1 cellular context compared by ENCODE assay signal in the genomic region with DNA sequence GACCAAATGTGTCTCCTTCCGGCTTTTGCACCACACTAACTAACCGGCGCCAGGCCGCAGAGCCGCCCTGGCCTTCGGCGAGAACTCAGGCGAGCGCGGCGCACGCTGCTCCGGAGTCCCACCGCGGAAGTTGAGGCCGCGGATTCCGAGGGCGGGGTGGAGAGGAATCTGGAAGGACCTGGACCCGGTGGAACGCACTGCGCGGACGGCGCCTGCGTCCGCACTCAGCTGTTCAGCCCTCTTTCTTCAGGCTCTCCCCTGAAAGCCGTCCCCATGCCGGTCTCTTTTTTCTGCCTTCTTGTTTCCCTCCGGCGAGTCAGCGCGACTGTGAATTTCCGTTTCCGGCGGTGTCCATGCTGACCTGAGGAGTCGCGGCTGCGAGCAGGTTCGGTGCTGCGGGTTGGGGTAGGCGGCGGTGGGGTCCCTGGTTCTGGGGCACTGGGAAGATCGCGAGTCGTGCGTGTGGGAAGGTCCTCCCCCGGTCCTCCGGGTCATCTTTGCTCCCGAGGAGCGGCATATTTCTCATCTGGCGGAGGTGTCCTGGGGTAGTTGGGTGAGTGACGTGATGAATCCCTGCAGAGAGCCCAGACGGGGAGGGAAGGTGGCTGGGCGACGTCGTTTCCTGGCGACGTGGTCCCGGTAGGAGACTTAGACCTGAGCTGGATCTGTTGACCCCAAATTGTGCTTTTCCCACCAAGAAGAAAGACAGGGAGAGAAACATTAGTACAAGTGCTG.
TF ChIP-seq lines count a peak whose summit lies in the region.

A gene with protein sequence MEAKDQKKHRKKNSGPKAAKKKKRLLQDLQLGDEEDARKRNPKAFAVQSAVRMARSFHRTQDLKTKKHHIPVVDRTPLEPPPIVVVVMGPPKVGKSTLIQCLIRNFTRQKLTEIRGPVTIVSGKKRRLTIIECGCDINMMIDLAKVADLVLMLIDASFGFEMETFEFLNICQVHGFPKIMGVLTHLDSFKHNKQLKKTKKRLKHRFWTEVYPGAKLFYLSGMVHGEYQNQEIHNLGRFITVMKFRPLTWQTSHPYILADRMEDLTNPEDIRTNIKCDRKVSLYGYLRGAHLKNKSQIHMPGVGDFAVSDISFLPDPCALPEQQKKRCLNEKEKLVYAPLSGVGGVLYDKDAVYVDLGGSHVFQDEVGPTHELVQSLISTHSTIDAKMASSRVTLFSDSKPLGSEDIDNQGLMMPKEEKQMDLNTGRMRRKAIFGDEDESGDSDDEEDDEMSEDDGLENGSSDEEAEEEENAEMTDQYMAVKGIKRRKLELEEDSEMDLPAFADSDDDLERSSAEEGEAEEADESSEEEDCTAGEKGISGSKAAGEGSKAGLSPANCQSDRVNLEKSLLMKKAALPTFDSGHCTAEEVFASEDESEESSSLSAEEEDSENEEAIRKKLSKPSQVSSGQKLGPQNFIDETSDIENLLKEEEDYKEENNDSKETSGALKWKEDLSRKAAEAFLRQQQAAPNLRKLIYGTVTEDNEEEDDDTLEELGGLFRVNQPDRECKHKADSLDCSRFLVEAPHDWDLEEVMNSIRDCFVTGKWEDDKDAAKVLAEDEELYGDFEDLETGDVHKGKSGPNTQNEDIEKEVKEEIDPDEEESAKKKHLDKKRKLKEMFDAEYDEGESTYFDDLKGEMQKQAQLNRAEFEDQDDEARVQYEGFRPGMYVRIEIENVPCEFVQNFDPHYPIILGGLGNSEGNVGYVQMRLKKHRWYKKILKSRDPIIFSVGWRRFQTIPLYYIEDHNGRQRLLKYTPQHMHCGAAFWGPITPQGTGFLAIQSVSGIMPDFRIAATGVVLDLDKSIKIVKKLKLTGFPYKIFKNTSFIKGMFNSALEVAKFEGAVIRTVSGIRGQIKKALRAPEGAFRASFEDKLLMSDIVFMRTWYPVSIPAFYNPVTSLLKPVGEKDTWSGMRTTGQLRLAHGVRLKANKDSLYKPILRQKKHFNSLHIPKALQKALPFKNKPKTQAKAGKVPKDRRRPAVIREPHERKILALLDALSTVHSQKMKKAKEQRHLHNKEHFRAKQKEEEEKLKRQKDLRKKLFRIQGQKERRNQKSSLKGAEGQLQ (plus strand): TSS at position 350 of the 735 bp plus-strand sequence. CDS start 1,600 bp downstream, outside the sequence.

TF ChIP-seq in HepG2, 621 proteins besides CTCF, POLR2A, EP300 and RAD21 (continued from another document and continues in another):
- TF ChIP-seq, protein P1, sequence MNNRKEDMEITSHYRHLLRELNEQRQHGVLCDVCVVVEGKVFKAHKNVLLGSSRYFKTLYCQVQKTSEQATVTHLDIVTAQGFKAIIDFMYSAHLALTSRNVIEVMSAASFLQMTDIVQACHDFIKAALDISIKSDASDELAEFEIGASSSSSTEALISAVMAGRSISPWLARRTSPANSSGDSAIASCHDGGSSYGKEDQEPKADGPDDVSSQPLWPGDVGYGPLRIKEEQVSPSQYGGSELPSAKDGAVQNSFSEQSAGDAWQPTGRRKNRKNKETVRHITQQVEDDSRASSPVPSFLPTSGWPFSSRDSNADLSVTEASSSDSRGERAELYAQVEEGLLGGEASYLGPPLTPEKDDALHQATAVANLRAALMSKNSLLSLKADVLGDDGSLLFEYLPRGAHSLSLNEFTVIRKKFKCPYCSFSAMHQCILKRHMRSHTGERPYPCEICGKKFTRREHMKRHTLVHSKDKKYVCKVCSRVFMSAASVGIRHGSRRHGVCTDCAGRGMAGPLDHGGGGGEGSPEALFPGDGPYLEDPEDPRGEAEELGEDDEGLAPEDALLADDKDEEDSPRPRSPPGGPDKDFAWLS (CRISPR knock-in tag; IDR thresholded peaks at IDR 0.05; ENCODE audit: borderline replicate concordance), result no peak
- peak; percentile 97 for TF ChIP-seq HOXA3 (CRISPR knock-in tag; IDR thresholded peaks at IDR 0.05)
- TF ChIP-seq ZNF879 (CRISPR knock-in tag; IDR thresholded peaks at IDR 0.05), result peak; percentile 85
- no peak for TF ChIP-seq CCAR2 (optimal IDR thresholded peaks at IDR 0.05; ENCODE audit: low read depth, low read length)
- TF ChIP-seq HES4 (CRISPR knock-in tag; IDR thresholded peaks at IDR 0.05; ENCODE audit: borderline replicate concordance), result peak; percentile 40; the same call in 1 of the 2 replicates
- TF ChIP-seq, protein P2, sequence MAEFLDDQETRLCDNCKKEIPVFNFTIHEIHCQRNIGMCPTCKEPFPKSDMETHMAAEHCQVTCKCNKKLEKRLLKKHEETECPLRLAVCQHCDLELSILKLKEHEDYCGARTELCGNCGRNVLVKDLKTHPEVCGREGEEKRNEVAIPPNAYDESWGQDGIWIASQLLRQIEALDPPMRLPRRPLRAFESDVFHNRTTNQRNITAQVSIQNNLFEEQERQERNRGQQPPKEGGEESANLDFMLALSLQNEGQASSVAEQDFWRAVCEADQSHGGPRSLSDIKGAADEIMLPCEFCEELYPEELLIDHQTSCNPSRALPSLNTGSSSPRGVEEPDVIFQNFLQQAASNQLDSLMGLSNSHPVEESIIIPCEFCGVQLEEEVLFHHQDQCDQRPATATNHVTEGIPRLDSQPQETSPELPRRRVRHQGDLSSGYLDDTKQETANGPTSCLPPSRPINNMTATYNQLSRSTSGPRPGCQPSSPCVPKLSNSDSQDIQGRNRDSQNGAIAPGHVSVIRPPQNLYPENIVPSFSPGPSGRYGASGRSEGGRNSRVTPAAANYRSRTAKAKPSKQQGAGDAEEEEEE (CRISPR knock-in tag; IDR thresholded peaks at IDR 0.05; ENCODE audit: borderline replicate concordance), result no peak
- TF ChIP-seq, protein P3, sequence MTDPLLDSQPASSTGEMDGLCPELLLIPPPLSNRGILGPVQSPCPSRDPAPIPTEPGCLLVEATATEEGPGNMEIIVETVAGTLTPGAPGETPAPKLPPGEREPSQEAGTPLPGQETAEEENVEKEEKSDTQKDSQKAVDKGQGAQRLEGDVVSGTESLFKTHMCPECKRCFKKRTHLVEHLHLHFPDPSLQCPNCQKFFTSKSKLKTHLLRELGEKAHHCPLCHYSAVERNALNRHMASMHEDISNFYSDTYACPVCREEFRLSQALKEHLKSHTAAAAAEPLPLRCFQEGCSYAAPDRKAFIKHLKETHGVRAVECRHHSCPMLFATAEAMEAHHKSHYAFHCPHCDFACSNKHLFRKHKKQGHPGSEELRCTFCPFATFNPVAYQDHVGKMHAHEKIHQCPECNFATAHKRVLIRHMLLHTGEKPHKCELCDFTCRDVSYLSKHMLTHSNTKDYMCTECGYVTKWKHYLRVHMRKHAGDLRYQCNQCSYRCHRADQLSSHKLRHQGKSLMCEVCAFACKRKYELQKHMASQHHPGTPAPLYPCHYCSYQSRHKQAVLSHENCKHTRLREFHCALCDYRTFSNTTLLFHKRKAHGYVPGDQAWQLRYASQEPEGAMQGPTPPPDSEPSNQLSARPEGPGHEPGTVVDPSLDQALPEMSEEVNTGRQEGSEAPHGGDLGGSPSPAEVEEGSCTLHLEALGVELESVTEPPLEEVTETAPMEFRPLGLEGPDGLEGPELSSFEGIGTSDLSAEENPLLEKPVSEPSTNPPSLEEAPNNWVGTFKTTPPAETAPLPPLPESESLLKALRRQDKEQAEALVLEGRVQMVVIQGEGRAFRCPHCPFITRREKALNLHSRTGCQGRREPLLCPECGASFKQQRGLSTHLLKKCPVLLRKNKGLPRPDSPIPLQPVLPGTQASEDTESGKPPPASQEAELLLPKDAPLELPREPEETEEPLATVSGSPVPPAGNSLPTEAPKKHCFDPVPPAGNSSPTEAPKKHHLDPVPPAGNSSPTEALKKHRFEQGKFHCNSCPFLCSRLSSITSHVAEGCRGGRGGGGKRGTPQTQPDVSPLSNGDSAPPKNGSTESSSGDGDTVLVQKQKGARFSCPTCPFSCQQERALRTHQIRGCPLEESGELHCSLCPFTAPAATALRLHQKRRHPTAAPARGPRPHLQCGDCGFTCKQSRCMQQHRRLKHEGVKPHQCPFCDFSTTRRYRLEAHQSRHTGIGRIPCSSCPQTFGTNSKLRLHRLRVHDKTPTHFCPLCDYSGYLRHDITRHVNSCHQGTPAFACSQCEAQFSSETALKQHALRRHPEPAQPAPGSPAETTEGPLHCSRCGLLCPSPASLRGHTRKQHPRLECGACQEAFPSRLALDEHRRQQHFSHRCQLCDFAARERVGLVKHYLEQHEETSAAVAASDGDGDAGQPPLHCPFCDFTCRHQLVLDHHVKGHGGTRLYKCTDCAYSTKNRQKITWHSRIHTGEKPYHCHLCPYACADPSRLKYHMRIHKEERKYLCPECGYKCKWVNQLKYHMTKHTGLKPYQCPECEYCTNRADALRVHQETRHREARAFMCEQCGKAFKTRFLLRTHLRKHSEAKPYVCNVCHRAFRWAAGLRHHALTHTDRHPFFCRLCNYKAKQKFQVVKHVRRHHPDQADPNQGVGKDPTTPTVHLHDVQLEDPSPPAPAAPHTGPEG (CRISPR knock-in tag; IDR thresholded peaks at IDR 0.05), result peak; percentile 53; the same call in 1 of the 2 replicates
- TF ChIP-seq, protein P4, sequence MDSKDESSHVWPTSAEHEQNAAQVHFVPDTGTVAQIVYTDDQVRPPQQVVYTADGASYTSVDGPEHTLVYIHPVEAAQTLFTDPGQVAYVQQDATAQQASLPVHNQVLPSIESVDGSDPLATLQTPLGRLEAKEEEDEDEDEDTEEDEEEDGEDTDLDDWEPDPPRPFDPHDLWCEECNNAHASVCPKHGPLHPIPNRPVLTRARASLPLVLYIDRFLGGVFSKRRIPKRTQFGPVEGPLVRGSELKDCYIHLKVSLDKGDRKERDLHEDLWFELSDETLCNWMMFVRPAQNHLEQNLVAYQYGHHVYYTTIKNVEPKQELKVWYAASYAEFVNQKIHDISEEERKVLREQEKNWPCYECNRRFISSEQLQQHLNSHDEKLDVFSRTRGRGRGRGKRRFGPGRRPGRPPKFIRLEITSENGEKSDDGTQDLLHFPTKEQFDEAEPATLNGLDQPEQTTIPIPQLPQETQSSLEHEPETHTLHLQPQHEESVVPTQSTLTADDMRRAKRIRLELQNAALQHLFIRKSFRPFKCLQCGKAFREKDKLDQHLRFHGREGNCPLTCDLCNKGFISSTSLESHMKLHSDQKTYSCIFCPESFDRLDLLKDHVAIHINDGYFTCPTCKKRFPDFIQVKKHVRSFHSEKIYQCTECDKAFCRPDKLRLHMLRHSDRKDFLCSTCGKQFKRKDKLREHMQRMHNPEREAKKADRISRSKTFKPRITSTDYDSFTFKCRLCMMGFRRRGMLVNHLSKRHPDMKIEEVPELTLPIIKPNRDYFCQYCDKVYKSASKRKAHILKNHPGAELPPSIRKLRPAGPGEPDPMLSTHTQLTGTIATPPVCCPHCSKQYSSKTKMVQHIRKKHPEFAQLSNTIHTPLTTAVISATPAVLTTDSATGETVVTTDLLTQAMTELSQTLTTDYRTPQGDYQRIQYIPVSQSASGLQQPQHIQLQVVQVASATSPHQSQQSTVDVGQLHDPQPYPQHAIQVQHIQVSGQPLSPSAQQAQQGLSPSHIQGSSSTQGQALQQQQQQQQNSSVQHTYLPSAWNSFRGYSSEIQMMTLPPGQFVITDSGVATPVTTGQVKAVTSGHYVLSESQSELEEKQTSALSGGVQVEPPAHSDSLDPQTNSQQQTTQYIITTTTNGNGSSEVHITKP (CRISPR knock-in tag; IDR thresholded peaks at IDR 0.05; ENCODE audit: low read depth), result peak; percentile 80
- peak; percentile 43; the same call in 1 of the 2 replicates for TF ChIP-seq ZNF292 (CRISPR knock-in tag; IDR thresholded peaks at IDR 0.05; ENCODE audit: borderline replicate concordance, low read depth)
- TF ChIP-seq, protein P5, sequence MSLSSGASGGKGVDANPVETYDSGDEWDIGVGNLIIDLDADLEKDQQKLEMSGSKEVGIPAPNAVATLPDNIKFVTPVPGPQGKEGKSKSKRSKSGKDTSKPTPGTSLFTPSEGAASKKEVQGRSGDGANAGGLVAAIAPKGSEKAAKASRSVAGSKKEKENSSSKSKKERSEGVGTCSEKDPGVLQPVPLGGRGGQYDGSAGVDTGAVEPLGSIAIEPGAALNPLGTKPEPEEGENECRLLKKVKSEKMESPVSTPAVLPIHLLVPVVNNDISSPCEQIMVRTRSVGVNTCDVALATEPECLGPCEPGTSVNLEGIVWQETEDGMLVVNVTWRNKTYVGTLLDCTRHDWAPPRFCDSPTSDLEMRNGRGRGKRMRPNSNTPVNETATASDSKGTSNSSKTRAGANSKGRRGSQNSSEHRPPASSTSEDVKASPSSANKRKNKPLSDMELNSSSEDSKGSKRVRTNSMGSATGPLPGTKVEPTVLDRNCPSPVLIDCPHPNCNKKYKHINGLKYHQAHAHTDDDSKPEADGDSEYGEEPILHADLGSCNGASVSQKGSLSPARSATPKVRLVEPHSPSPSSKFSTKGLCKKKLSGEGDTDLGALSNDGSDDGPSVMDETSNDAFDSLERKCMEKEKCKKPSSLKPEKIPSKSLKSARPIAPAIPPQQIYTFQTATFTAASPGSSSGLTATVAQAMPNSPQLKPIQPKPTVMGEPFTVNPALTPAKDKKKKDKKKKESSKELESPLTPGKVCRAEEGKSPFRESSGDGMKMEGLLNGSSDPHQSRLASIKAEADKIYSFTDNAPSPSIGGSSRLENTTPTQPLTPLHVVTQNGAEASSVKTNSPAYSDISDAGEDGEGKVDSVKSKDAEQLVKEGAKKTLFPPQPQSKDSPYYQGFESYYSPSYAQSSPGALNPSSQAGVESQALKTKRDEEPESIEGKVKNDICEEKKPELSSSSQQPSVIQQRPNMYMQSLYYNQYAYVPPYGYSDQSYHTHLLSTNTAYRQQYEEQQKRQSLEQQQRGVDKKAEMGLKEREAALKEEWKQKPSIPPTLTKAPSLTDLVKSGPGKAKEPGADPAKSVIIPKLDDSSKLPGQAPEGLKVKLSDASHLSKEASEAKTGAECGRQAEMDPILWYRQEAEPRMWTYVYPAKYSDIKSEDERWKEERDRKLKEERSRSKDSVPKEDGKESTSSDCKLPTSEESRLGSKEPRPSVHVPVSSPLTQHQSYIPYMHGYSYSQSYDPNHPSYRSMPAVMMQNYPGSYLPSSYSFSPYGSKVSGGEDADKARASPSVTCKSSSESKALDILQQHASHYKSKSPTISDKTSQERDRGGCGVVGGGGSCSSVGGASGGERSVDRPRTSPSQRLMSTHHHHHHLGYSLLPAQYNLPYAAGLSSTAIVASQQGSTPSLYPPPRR (CRISPR knock-in tag; IDR thresholded peaks at IDR 0.05; ENCODE audit: borderline replicate concordance), result peak; percentile 83; the same call in 1 of the 2 replicates
- peak; percentile 82 for TF ChIP-seq SRY (CRISPR knock-in tag; IDR thresholded peaks at IDR 0.05)
- TF ChIP-seq, protein P6, sequence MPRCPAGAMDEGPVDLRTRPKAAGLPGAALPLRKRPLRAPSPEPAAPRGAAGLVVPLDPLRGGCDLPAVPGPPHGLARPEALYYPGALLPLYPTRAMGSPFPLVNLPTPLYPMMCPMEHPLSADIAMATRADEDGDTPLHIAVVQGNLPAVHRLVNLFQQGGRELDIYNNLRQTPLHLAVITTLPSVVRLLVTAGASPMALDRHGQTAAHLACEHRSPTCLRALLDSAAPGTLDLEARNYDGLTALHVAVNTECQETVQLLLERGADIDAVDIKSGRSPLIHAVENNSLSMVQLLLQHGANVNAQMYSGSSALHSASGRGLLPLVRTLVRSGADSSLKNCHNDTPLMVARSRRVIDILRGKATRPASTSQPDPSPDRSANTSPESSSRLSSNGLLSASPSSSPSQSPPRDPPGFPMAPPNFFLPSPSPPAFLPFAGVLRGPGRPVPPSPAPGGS (CRISPR knock-in tag; IDR thresholded peaks at IDR 0.05), result peak; percentile 54; the same call in 1 of the 2 replicates
- TF ChIP-seq RBM22 (optimal IDR thresholded peaks at IDR 0.05; ENCODE audit: low read length), result no peak
- TF ChIP-seq ZNF20 (CRISPR knock-in tag; IDR thresholded peaks at IDR 0.05), result peak; percentile 69; the same call in 1 of the 2 replicates
- TF ChIP-seq, protein P7, sequence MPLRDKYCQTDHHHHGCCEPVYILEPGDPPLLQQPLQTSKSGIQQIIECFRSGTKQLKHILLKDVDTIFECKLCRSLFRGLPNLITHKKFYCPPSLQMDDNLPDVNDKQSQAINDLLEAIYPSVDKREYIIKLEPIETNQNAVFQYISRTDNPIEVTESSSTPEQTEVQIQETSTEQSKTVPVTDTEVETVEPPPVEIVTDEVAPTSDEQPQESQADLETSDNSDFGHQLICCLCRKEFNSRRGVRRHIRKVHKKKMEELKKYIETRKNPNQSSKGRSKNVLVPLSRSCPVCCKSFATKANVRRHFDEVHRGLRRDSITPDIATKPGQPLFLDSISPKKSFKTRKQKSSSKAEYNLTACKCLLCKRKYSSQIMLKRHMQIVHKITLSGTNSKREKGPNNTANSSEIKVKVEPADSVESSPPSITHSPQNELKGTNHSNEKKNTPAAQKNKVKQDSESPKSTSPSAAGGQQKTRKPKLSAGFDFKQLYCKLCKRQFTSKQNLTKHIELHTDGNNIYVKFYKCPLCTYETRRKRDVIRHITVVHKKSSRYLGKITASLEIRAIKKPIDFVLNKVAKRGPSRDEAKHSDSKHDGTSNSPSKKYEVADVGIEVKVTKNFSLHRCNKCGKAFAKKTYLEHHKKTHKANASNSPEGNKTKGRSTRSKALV (CRISPR knock-in tag; IDR thresholded peaks at IDR 0.05), result peak; percentile 83
